20 cellular contexts compared by ENCODE assay signal in genomic region chr12:127479256-127479655, GRCh38.
DNase-seq lines count a peak whose midpoint lies in the region; ATAC-seq and TF ChIP-seq lines count a peak whose summit lies in the region.
"Had no signal": no experiment of that assay in that cellular context is flagged by ENCODE, and none has a peak within 500 bp of the region (broad histone marks: within the 10 kb centered on the region; RNA-seq: fewer than 3 reads in every experiment).

No MANE protein-coding gene starts in this region.

- no peak for TF ChIP-seq CTCF in progenitor cell of endocrine pancreas (IDR thresholded peaks at IDR 0.05; ENCODE audit: unreplicated experiment)
- TF ChIP-seq CTCF in natural killer cell (IDR thresholded peaks at IDR 0.05), result no peak
- TF ChIP-seq CTCF in smooth muscle cell (IDR thresholded peaks at IDR 0.05; ENCODE audit: borderline replicate concordance, insufficient read depth, poor library complexity, severe bottlenecking), result no peak

- H3K4me3 Mint-ChIP-seq in progenitor cell of endocrine pancreas (ENCODE audit: low read depth), result no peak overlapping the region
- H3K4me3 Mint-ChIP-seq in natural killer cell, result no peak overlapping the region
- H3K4me3 Mint-ChIP-seq: CD4-positive, alpha-beta T cell; GM23338; T-cell had no signal

- no peaks in the 10 kb centered on the region for H3K9me3 ChIP-seq in smooth muscle cell (replicated peaks; ENCODE audit: low read depth)
- H3K9me3 ChIP-seq: Caco-2 had no signal

- H3F3A ChIP-seq in smooth muscle cell (ENCODE audit: low read depth), result no peaks in the 10 kb centered on the region

- ATAC-seq in natural killer cell, result no peak
- ATAC-seq in HG03521 (IDR thresholded peaks at IDR 0.05; ENCODE audit: unreplicated experiment), result no peak
- ATAC-seq: GM23338, SK-N-SH treated with all-trans-retinoic acid at 6 μM for 48 hours, T-cell had no signal

- no peak overlapping the region for H3K4me3 ChIP-seq in smooth muscle cell
- H3K4me3 ChIP-seq: GM23338 had no signal

- no peak overlapping the region for H3K27ac ChIP-seq in smooth muscle cell (ENCODE audit: low read depth)

- H3K9ac ChIP-seq in smooth muscle cell (ENCODE audit: low read depth), result no peak overlapping the region

- H3K27ac Mint-ChIP-seq in progenitor cell of endocrine pancreas (peak overlapping the region; percentile 13), natural killer cell (no peak overlapping the region)
- H3K27ac Mint-ChIP-seq: CD4-positive, alpha-beta T cell; GM23338; T-cell had no signal

- H3K9me3 Mint-ChIP-seq in progenitor cell of endocrine pancreas (ENCODE audit: low read depth) (peaks cover 13% of the 10 kb centered on the region), natural killer cell (peaks cover 3 to 5% of the 10 kb centered on the region in 2 donors)
- H3K9me3 Mint-ChIP-seq: CD4-positive, alpha-beta T cell had no signal

- no peak overlapping the region for H2AFZ ChIP-seq in smooth muscle cell (ENCODE audit: low read depth)
- H2AFZ ChIP-seq: GM23338 had no signal

- H4K20me1 ChIP-seq in smooth muscle cell (ENCODE audit: low read depth), result no peaks in the 10 kb centered on the region

- no peaks in the 10 kb centered on the region for H3K36me3 ChIP-seq in smooth muscle cell (ENCODE audit: low read depth)

- 83% methylated on average over 5 of the region's 5 CpGs for WGBS in smooth muscle cell (ENCODE audit: low lambda C conversion rate)

- H3K4me1 Mint-ChIP-seq in progenitor cell of endocrine pancreas (ENCODE audit: low read depth) (peaks cover 4% of the 10 kb centered on the region), natural killer cell (no peaks in the 10 kb centered on the region)
- H3K4me1 Mint-ChIP-seq: GM23338, T-cell had no signal

- intact Hi-C loops in natural killer cell (cut with micrococcal nuclease), result no loop called here

- no peak overlapping the region for H3K4me2 ChIP-seq in smooth muscle cell
- H3K4me2 ChIP-seq: GM23338 had no signal

- H3K27me3 Mint-ChIP-seq in progenitor cell of endocrine pancreas (no peaks in the 10 kb centered on the region), natural killer cell (ENCODE audit: low read depth in 2 of 2) (no peaks in the 10 kb centered on the region)
- H3K27me3 Mint-ChIP-seq: T-cell had no signal

- H3K27me3 ChIP-seq in smooth muscle cell (ENCODE audit: low read depth), result no peaks in the 10 kb centered on the region

- DNase-seq in Daoy (ENCODE audit: low read depth) (peak; percentile 50), LHCN-M2 (ENCODE audit: low read depth) (peak; percentile 12), astrocyte of the hippocampus (ENCODE audit: low read depth, low spot score) (peak; percentile 52), progenitor cell of endocrine pancreas (ENCODE audit: low spot score, unreplicated experiment) (no peak), Ammon's horn (ENCODE audit: low spot score) (no peak), natural killer cell (no peak), smooth muscle cell (lab: John Stamatoyannopoulos, UW; ENCODE audit: unreplicated experiment) (no peak)
- DNase-seq: ACHN; Caco-2; CD4-positive, alpha-beta T cell; DMS153; HCEC 1CT; NCI-H1105; NCI-H2081; NK-92 treated with Interleukin-12 subunit alpha and Interleukin-12 subunit beta, amount 100 ng/mL, for 24 hours; SHP77 treated with DMSO at 0.1 percent for 48 hours; T-cell had no signal

- no peaks in the 10 kb centered on the region for H3K4me1 ChIP-seq in smooth muscle cell (ENCODE audit: low read depth)
- H3K4me1 ChIP-seq: Caco-2 had no signal

- H3K36me3 Mint-ChIP-seq in progenitor cell of endocrine pancreas (ENCODE audit: insufficient read depth) (peaks cover 1% of the 10 kb centered on the region), natural killer cell (no peaks in the 10 kb centered on the region)
- H3K36me3 Mint-ChIP-seq: T-cell had no signal

- H3K79me2 ChIP-seq in smooth muscle cell (ENCODE audit: low read depth), result no peaks in the 10 kb centered on the region

Comparison
In these comparisons a context has a peak if more than half of its experiments do, and no peak if none do; other contexts are left out.
1. DNase-seq: peak in Daoy (single experiment), LHCN-M2 (single experiment) and astrocyte of the hippocampus (single experiment); none in progenitor cell of endocrine pancreas (single experiment), Ammon's horn (single experiment), natural killer cell (single experiment) and smooth muscle cell (single experiment).